In the genomic region with DNA sequence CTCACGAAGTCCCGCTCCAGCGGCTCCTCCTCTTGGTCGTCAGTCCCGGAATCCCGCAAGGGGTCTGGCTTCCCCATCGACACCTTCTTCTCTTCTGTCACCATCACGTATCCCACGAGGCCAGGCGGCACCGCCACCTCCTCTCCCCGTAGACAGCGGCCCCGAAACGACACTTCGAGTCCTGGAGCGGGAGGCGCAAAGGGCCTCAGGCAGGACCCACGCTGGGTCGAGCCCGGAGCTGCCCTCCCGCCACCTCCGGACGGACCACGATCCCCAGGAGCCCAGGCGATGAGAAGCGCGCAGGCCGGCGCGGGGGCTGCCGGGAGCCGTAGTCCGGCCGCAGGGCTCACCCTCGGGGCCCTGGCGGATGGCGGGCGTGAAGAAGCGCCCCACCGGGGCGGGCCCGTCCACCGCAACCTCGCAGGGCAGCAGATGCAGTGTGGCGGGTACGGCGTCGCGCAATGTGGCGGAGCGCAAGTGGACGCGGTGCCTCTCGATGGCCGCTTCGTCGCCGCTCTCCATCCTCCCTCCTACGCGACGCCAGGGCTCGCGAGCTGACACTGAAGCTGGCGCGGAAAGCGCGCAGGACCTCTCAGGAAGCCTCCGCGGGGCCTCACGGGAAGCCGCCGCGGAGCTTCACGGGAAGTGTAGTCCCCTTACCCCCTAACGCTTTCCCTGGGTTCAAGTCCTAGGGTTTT, we compare ENCODE assay signal across 8 cellular contexts. TPM values are rescaled to one million over a fixed set of nuclear protein-coding genes. Genes with fewer than 3 reads are reported as not detected.
DNase-seq lines count a peak whose midpoint lies in the region; ATAC-seq and TF ChIP-seq lines count a peak whose summit lies in the region.

RNASEH2C (minus strand) TSS at position 562 of the 698 bp plus-strand sequence; CDS start at position 522, 40 bp downstream.

- H3K4me3 ChIP-seq in kidney epithelial cell (ENCODE audit: low read depth, low read length) = peak within 1 kb of the TSS; percentile 90

- H3K36me3 ChIP-seq in kidney epithelial cell (ENCODE audit: control insufficient read depth, insufficient read depth, low read length) = peaks cover 6% of the 10 kb centered on the region

- no peak for TF ChIP-seq CTCF in kidney epithelial cell (IDR thresholded peaks at IDR 0.05; ENCODE audit: insufficient read depth, low read length, poor library complexity, severe bottlenecking)

- H3K27me3 ChIP-seq in kidney epithelial cell (ENCODE audit: control insufficient read depth, insufficient read depth, low read length) = no peaks in the 10 kb centered on the region

- DNase-seq in AG08395 (ENCODE audit: low spot score) (peak; percentile 86), NCI-H345 (lab: John Stamatoyannopoulos, UW) (peak; percentile 90), cerebellum (ENCODE audit: low spot score) (peak; percentile 91), kidney epithelial cell (ENCODE audit: low read depth) (peak; percentile 47)
- DNase-seq in activated CD4-positive, alpha-beta T cell treated with anti-CD3 and anti-CD28 coated beads for 1 hour = peak; percentile 68
- peak; percentile 90 for DNase-seq in stimulated activated CD4-positive, alpha-beta T cell treated with anti-CD3 and anti-CD28 coated beads, Interleukin-15, amount 100 ng/mL, for 24 hours

- ATAC-seq in GM18907 (IDR thresholded peaks at IDR 0.05; ENCODE audit: unreplicated experiment) = peak; percentile 71
- ATAC-seq in HG03139 (IDR thresholded peaks at IDR 0.05; ENCODE audit: unreplicated experiment) = peak; percentile 55

RNA-seq across cellular contexts. Expression of gene RNASEH2C, which starts in this region (rescaled TPM):
- total RNA-seq in cerebellum = 10.9 TPM
- total RNA-seq in kidney epithelial cell = 43.1 and 50.1 TPM in 2 replicates

Comparison
In these comparisons a context has a peak if more than half of its experiments do, and no peak if none do; other contexts are left out.
1. Peak in every context shown above with its lines: DNase-seq, ATAC-seq and H3K4me3 ChIP-seq.